Comparison of ENCODE assay signal across 9 cellular contexts in the genomic region with DNA sequence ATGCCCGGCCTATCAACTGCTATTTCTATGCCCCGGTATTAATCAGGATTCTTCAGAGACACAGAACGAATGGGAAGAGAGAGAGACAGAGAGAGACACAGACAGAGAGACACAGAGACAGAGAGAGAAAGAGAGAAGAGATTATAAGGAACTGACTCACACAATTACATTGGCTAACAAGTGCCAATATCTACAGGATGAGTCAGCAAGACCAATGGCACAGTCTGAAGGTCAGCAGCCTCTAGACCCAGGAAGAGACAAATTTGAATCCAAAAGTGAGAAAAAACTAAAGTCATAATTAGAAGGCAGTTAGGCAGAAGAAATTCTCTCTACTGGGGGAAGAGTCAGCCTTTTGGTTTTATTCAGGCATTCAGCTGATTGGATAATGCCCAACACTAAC.
A peak's percentile ranks its signal among the peaks of the same experiment; 100 is the strongest.
DNase-seq lines count a peak whose midpoint lies in the region; ATAC-seq and TF ChIP-seq lines count a peak whose summit lies in the region.
"Had no signal": no experiment of that assay in that cellular context is flagged by ENCODE, and none has a peak within 500 bp of the region (broad histone marks: within the 10 kb centered on the region; RNA-seq: fewer than 3 reads in every experiment).

No MANE protein-coding gene starts in this region.

- peaks cover 0 to 7% (median 0%) of the 10 kb centered on the region in 7 donors for H3K9me3 Mint-ChIP-seq in CD14-positive monocyte
- no peaks in the 10 kb centered on the region for H3K9me3 Mint-ChIP-seq in activated T-helper 17 cell treated with anti-CD3 and anti-CD28 coated beads, Interleukin-2, amount 50 U/mL, for 72 hours
- H3K9me3 Mint-ChIP-seq in activated naive CD4-positive, alpha-beta T cell treated with anti-CD3 and anti-CD28 coated beads for 36 hours = no peaks in the 10 kb centered on the region
- H3K9me3 Mint-ChIP-seq: activated naive CD4-positive, alpha-beta T cell treated with anti-CD3 and anti-CD28 coated beads, Interleukin-2, amount 50 U/mL, for 24 hours had no signal

- CTCF ChIA-PET in activated naive CD4-positive, alpha-beta T cell treated with anti-CD3 and anti-CD28 coated beads for 36 hours (lab: Charles Lee) = no interaction called here

- H3K4me3 ChIP-seq in left lung = no peak overlapping the region

- H3K27me3 Mint-ChIP-seq in CD14-positive monocyte (ENCODE audit: low read depth in 3 of 3) = no peaks in the 10 kb centered on the region
- no peaks in the 10 kb centered on the region for H3K27me3 Mint-ChIP-seq in activated T-helper 17 cell treated with anti-CD3 and anti-CD28 coated beads, Interleukin-2, amount 50 U/mL, for 72 hours
- no peaks in the 10 kb centered on the region for H3K27me3 Mint-ChIP-seq in activated naive CD4-positive, alpha-beta T cell treated with anti-CD3 and anti-CD28 coated beads for 36 hours (ENCODE audit: low read depth)
- H3K27me3 Mint-ChIP-seq: activated naive CD4-positive, alpha-beta T cell treated with anti-CD3 and anti-CD28 coated beads, Interleukin-2, amount 50 U/mL, for 24 hours had no signal

- peaks cover 0 to 2% of the 10 kb centered on the region in 2 donors for H3K36me3 Mint-ChIP-seq in CD14-positive monocyte
- H3K36me3 Mint-ChIP-seq in activated T-helper 17 cell treated with anti-CD3 and anti-CD28 coated beads, Interleukin-2, amount 50 U/mL, for 72 hours (ENCODE audit: low read depth) = peaks cover 32% of the 10 kb centered on the region
- peaks cover 11% of the 10 kb centered on the region for H3K36me3 Mint-ChIP-seq in activated naive CD4-positive, alpha-beta T cell treated with anti-CD3 and anti-CD28 coated beads for 36 hours (ENCODE audit: low read depth)

- ATAC-seq in activated T-helper 17 cell treated with anti-CD3 and anti-CD28 coated beads, Interleukin-2, amount 50 U/mL, for 72 hours (replicated peaks) = peak; percentile 79
- ATAC-seq in left lung = peak; percentile 62

- no peak overlapping the region for H3K27ac ChIP-seq in left lung

- H3K27ac Mint-ChIP-seq in CD14-positive monocyte = peak overlapping the region in 4 of 7 donors; percentile 11 to 69 (median 48)
- peak overlapping the region; percentile 81 for H3K27ac Mint-ChIP-seq in activated T-helper 17 cell treated with anti-CD3 and anti-CD28 coated beads, Interleukin-2, amount 50 U/mL, for 72 hours
- no peak overlapping the region for H3K27ac Mint-ChIP-seq in activated naive CD4-positive, alpha-beta T cell treated with anti-CD3 and anti-CD28 coated beads for 36 hours
- H3K27ac Mint-ChIP-seq: activated naive CD4-positive, alpha-beta T cell treated with anti-CD3 and anti-CD28 coated beads, Interleukin-2, amount 50 U/mL, for 24 hours had no signal

- peaks cover 10% of the 10 kb centered on the region for H3K4me1 Mint-ChIP-seq in CD14-positive monocyte
- H3K4me1 Mint-ChIP-seq in activated T-helper 17 cell treated with anti-CD3 and anti-CD28 coated beads, Interleukin-2, amount 50 U/mL, for 72 hours = peaks cover 19% of the 10 kb centered on the region
- peaks cover 8% of the 10 kb centered on the region for H3K4me1 Mint-ChIP-seq in activated naive CD4-positive, alpha-beta T cell treated with anti-CD3 and anti-CD28 coated beads for 36 hours (ENCODE audit: low read depth)

- DNase-seq in CD14-positive monocyte (ENCODE audit: low spot score) (no peak), HS-5 (ENCODE audit: low read depth) (peak; percentile 52), left lung (no peak), epidermal melanocyte (ENCODE audit: insufficient read length, low spot score) (no peak)
- no peak for DNase-seq in activated CD4-positive, CD25-positive, alpha-beta regulatory T cell (lab: John Stamatoyannopoulos, UW)
- DNase-seq in activated naive CD4-positive, alpha-beta T cell treated with anti-CD3 and anti-CD28 coated beads for 36 hours = no peak
- no peak for DNase-seq in stimulated activated CD4-positive, alpha-beta T cell treated with anti-CD3 and anti-CD28 coated beads, Interleukin-1b, Interleukin-23, amount 100 ng/mL, for 48 hours

- no peaks in the 10 kb centered on the region for H3K36me3 ChIP-seq in left lung

- intact Hi-C loops in CD14-positive monocyte (cut with micrococcal nuclease) (no loop called here), left lung (cut with DNase I) (no loop called here)
- intact Hi-C loops in activated naive CD4-positive, alpha-beta T cell treated with anti-CD3 and anti-CD28 coated beads for 36 hours (cut with micrococcal nuclease) = no loop called here

- no peaks in the 10 kb centered on the region for H3K9me3 ChIP-seq in left lung

- H3K4me1 ChIP-seq in left lung = no peaks in the 10 kb centered on the region

- TF ChIP-seq CTCF in CD14-positive monocyte (IDR thresholded peaks at IDR 0.05) (no peak), left lung (IDR thresholded peaks at IDR 0.05) (no peak)

- H3K27me3 ChIP-seq in left lung = no peaks in the 10 kb centered on the region

- H3K4me3 Mint-ChIP-seq in CD14-positive monocyte = no peak overlapping the region
- peak overlapping the region; percentile 9 for H3K4me3 Mint-ChIP-seq in activated T-helper 17 cell treated with anti-CD3 and anti-CD28 coated beads, Interleukin-2, amount 50 U/mL, for 72 hours
- no peak overlapping the region for H3K4me3 Mint-ChIP-seq in activated naive CD4-positive, alpha-beta T cell treated with anti-CD3 and anti-CD28 coated beads for 36 hours
- H3K4me3 Mint-ChIP-seq: activated naive CD4-positive, alpha-beta T cell treated with anti-CD3 and anti-CD28 coated beads, Interleukin-2, amount 50 U/mL, for 24 hours had no signal
